1 cellular context compared by ENCODE assay signal in the genomic region with DNA sequence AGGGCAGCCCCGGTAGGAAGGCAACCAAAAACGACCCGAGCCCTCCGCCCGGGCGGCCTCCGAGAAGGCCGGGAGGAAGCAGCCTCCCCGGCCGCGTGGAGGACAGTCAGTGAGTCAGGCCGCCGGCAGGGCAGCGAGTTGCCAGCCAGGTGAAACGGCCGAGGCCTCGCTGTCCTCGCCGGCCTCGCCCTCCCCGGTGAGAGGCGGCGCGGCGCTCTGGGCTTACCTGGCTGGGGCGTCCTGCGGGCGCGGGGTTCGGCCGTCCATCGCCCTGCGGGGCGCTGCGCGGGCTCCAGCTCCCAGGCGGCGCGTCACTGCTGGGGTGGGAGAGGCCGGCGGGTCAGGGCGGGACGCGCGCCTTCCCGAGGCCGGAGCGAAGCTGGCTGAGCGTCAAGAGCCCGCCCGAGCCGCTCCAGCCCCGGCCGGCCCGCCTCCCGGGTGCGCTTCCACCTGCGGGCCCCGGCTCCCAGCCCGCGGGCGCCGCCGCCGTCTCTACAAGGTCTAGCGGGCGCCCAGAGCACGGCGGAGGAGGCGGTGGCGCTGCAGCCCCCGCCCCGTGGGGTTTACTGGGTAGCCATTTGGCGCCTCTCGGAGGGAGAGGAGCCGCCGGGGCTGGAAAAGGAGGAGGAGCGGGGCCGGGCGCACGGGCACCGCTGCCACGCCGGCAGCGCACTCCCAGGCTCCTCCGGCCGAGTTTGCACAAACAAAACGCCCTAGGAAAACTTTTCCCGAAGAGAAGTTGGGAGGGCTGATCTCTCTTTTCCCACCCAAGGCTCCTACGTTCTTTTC.
TF ChIP-seq lines count a peak whose summit lies in the region.

No MANE protein-coding gene starts in this region.

TF ChIP-seq in HepG2, 621 proteins besides CTCF, POLR2A, EP300 and RAD21 (continued from another document and continues in another):
- TF ChIP-seq, protein P1, sequence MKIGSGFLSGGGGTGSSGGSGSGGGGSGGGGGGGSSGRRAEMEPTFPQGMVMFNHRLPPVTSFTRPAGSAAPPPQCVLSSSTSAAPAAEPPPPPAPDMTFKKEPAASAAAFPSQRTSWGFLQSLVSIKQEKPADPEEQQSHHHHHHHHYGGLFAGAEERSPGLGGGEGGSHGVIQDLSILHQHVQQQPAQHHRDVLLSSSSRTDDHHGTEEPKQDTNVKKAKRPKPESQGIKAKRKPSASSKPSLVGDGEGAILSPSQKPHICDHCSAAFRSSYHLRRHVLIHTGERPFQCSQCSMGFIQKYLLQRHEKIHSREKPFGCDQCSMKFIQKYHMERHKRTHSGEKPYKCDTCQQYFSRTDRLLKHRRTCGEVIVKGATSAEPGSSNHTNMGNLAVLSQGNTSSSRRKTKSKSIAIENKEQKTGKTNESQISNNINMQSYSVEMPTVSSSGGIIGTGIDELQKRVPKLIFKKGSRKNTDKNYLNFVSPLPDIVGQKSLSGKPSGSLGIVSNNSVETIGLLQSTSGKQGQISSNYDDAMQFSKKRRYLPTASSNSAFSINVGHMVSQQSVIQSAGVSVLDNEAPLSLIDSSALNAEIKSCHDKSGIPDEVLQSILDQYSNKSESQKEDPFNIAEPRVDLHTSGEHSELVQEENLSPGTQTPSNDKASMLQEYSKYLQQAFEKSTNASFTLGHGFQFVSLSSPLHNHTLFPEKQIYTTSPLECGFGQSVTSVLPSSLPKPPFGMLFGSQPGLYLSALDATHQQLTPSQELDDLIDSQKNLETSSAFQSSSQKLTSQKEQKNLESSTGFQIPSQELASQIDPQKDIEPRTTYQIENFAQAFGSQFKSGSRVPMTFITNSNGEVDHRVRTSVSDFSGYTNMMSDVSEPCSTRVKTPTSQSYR (CRISPR knock-in tag; IDR thresholded peaks at IDR 0.05; ENCODE audit: borderline replicate concordance): no peak
- 0 out of 2 replicates have a peak, but pooled peaks have one; percentile 11 for TF ChIP-seq KDM3A (CRISPR knock-in tag; IDR thresholded peaks at IDR 0.05; ENCODE audit: low read depth)
- TF ChIP-seq ZBTB44 (CRISPR knock-in tag; IDR thresholded peaks at IDR 0.05): no peak
- TF ChIP-seq HNRNPK (IDR thresholded peaks at IDR 0.05; ENCODE audit: low read depth, low read length, poor library complexity, severe bottlenecking): peak; percentile 3
- TF ChIP-seq ADNP (CRISPR knock-in tag; IDR thresholded peaks at IDR 0.05): no peak
- TF ChIP-seq MTA3 (CRISPR knock-in tag; IDR thresholded peaks at IDR 0.05): no peak
- peak; percentile 52; the same call in 1 of the 2 replicates for TF ChIP-seq FOXP4 (CRISPR knock-in tag; IDR thresholded peaks at IDR 0.05)
- TF ChIP-seq ZNF318 (CRISPR knock-in tag; IDR thresholded peaks at IDR 0.05): peak; percentile 66; the same call in 1 of the 2 replicates
- peak; percentile 11; the same call in 1 of the 2 replicates for TF ChIP-seq HOXA5 (CRISPR knock-in tag; IDR thresholded peaks at IDR 0.05)
- TF ChIP-seq, protein P2, sequence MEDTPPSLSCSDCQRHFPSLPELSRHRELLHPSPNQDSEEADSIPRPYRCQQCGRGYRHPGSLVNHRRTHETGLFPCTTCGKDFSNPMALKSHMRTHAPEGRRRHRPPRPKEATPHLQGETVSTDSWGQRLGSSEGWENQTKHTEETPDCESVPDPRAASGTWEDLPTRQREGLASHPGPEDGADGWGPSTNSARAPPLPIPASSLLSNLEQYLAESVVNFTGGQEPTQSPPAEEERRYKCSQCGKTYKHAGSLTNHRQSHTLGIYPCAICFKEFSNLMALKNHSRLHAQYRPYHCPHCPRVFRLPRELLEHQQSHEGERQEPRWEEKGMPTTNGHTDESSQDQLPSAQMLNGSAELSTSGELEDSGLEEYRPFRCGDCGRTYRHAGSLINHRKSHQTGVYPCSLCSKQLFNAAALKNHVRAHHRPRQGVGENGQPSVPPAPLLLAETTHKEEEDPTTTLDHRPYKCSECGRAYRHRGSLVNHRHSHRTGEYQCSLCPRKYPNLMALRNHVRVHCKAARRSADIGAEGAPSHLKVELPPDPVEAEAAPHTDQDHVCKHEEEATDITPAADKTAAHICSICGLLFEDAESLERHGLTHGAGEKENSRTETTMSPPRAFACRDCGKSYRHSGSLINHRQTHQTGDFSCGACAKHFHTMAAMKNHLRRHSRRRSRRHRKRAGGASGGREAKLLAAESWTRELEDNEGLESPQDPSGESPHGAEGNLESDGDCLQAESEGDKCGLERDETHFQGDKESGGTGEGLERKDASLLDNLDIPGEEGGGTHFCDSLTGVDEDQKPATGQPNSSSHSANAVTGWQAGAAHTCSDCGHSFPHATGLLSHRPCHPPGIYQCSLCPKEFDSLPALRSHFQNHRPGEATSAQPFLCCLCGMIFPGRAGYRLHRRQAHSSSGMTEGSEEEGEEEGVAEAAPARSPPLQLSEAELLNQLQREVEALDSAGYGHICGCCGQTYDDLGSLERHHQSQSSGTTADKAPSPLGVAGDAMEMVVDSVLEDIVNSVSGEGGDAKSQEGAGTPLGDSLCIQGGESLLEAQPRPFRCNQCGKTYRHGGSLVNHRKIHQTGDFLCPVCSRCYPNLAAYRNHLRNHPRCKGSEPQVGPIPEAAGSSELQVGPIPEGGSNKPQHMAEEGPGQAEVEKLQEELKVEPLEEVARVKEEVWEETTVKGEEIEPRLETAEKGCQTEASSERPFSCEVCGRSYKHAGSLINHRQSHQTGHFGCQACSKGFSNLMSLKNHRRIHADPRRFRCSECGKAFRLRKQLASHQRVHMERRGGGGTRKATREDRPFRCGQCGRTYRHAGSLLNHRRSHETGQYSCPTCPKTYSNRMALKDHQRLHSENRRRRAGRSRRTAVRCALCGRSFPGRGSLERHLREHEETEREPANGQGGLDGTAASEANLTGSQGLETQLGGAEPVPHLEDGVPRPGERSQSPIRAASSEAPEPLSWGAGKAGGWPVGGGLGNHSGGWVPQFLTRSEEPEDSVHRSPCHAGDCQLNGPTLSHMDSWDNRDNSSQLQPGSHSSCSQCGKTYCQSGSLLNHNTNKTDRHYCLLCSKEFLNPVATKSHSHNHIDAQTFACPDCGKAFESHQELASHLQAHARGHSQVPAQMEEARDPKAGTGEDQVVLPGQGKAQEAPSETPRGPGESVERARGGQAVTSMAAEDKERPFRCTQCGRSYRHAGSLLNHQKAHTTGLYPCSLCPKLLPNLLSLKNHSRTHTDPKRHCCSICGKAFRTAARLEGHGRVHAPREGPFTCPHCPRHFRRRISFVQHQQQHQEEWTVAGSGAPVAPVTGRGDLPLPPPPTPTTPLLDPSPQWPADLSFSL (CRISPR knock-in tag; IDR thresholded peaks at IDR 0.05): peak; percentile 59; the same call in 1 of the 2 replicates
- TF ChIP-seq ZNF879 (CRISPR knock-in tag; IDR thresholded peaks at IDR 0.05): peak; percentile 82
- TF ChIP-seq ZNF121 (CRISPR knock-in tag; IDR thresholded peaks at IDR 0.05): no peak
- TF ChIP-seq ZNF660 (CRISPR knock-in tag; IDR thresholded peaks at IDR 0.05; ENCODE audit: borderline replicate concordance, low read depth): no peak
- TF ChIP-seq IRX3 (CRISPR knock-in tag; IDR thresholded peaks at IDR 0.05; ENCODE audit: borderline replicate concordance, low read depth): no peak
- TF ChIP-seq ZNF329 (CRISPR knock-in tag; IDR thresholded peaks at IDR 0.05; ENCODE audit: low read depth): 0 out of 2 replicates have a peak, but pooled peaks have one; percentile 31
- 0 out of 2 replicates have a peak, but pooled peaks have one; percentile 71 for TF ChIP-seq TERF1 (CRISPR knock-in tag; IDR thresholded peaks at IDR 0.05)
- TF ChIP-seq ZNF572 (CRISPR knock-in tag; IDR thresholded peaks at IDR 0.05): no peak; the same call in 1 of the 2 replicates
- TF ChIP-seq ZNF839 (CRISPR knock-in tag; IDR thresholded peaks at IDR 0.05; ENCODE audit: borderline replicate concordance): no peak
- no peak; the same call in 1 of the 2 replicates for TF ChIP-seq KDM2A (CRISPR knock-in tag; IDR thresholded peaks at IDR 0.05; ENCODE audit: borderline replicate concordance, low read depth)
- no peak for TF ChIP-seq ZNF530 (CRISPR knock-in tag; IDR thresholded peaks at IDR 0.05; ENCODE audit: low read depth)
- TF ChIP-seq NFKBIZ (CRISPR knock-in tag; IDR thresholded peaks at IDR 0.05): no peak
- TF ChIP-seq LBX2 (CRISPR knock-in tag; IDR thresholded peaks at IDR 0.05; ENCODE audit: borderline replicate concordance): no peak
